In the genomic region with DNA sequence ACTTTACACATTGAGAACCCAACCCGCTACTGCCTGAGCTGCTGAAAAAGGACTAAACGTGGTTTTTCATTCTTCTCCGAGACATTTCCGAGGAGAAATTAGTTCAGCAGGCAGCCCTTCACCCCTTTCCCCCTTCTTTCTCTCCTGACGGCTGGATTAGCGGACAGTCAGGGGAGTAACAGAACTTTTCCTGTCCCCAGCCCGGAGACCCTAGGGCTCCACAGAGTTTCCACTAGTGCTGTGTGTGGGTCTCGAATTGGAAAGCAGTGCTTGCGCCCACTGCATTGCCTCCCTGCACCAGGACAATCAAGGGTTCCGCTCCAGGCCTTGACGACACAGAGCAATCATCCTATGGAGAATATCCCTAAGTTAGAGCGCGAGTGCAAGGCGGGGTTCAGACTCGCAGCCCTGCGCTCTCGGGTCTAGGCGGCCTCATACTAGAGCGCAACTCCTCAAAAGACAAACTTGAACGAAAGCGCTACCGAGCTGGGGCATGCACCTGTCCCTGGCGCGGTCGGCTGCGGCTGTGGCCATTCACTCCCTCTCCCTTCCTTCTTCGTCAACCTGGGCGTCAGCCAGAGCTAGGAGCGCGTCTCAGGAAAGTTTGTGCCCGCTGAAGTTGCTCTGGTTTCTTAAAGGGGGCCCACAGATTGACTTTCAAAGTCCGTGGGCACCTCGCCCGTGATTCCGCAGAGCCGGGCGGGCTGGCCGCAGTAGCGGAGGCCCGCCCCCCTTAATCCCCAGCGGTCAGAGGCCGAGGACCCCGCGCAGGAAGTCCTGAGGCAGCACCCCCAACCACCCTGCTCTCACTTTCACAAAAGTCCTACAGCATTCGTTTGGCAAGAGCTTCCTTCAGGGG, we compare ENCODE assay signal across 8 cellular contexts. TPM values are rescaled to one million over a fixed set of nuclear protein-coding genes. Genes with fewer than 3 reads are reported as not detected.
A peak's percentile ranks its signal among the peaks of the same experiment; 100 is the strongest.
DNase-seq lines count a peak whose midpoint lies in the region; TF ChIP-seq lines count a peak whose summit lies in the region.

No MANE protein-coding gene starts in this region.

- H3K4me1 Mint-ChIP-seq in glutamatergic neuron (ENCODE audit: low read depth, unreplicated experiment) = peaks cover 13% of the 10 kb centered on the region

- H3K27me3 ChIP-seq in prostate gland (replicated peaks; ENCODE audit: insufficient read depth) = peaks cover 5% of the 10 kb centered on the region

- H3K4me3 Mint-ChIP-seq in glutamatergic neuron (ENCODE audit: unreplicated experiment) = peak overlapping the region; percentile 63

- peaks cover 43% of the 10 kb centered on the region for H3K27me3 Mint-ChIP-seq in glutamatergic neuron (ENCODE audit: unreplicated experiment)

- H3K4me1 ChIP-seq in prostate gland (replicated peaks) = no peaks in the 10 kb centered on the region

- in situ Hi-C loops in GM13976 (cut with MboI; ENCODE audit: low sequenced_read_pairs, unreplicated experiment) = loop anchor here (10.0 to 25.0 kb wide), 3 partner anchors 507 to 845 kb away; no protein-coding TSS in a partner anchor

- intact Hi-C loops in prostate gland (cut with DNase I) = loop anchor here (2.0 to 5.0 kb wide), 3 partner anchors 505 to 917 kb away; no protein-coding TSS in a partner anchor

- no peaks in the 10 kb centered on the region for H3K36me3 ChIP-seq in prostate gland

- H3K36me3 Mint-ChIP-seq in glutamatergic neuron (ENCODE audit: unreplicated experiment) = peaks cover 4% of the 10 kb centered on the region

- DNase-seq in GM13976 (ENCODE audit: low spot score) (peak; percentile 40), glutamatergic neuron (no peak), prostate gland (ENCODE audit: low spot score) (peak; percentile 35), NCI-H1436 (lab: John Stamatoyannopoulos, UW) (no peak), NCI-H446 treated with DMSO at 0.1 percent for 48 hours (lab: John Stamatoyannopoulos, UW) (no peak), SIG-M5 treated with dmso at 0.1 percent for 504 hours (lab: John Stamatoyannopoulos, UW; ENCODE audit: unreplicated experiment) (no peak)
- no peak for DNase-seq in central memory CD4-positive, alpha-beta T cell

- H3K27ac ChIP-seq in VCaP (peak overlapping the region; percentile 52; the same call in 1 of the 2 replicates), prostate gland (peak overlapping the region; percentile 73 to 77)

- no peaks in the 10 kb centered on the region for H3K9me3 ChIP-seq in prostate gland

- H3K4me3 ChIP-seq in prostate gland = peak overlapping the region; percentile 47 to 61

- no peak for TF ChIP-seq POLR2A in prostate gland (IDR thresholded peaks at IDR 0.05)

- TF ChIP-seq CTCF in GM13976 (IDR thresholded peaks at IDR 0.05; ENCODE audit: borderline replicate concordance, control extremely low read depth, extremely low read depth, insufficient read depth, missing control alignments) (no peak), VCaP (conservative IDR thresholded peaks at IDR 0.05) (no peak), glutamatergic neuron (IDR thresholded peaks at IDR 0.05; ENCODE audit: partially characterized antibody, unreplicated experiment) (no peak), prostate gland (IDR thresholded peaks at IDR 0.05) (no peak)

- no peak overlapping the region for H3K27ac Mint-ChIP-seq in glutamatergic neuron (ENCODE audit: unreplicated experiment)

- peaks cover 14% of the 10 kb centered on the region for H3K9me3 Mint-ChIP-seq in glutamatergic neuron (ENCODE audit: unreplicated experiment)

- WGBS in prostate gland = 6% methylated on average over 45 of the region's 45 CpGs

RNA-seq across cellular contexts. Expression of gene OSR1, which starts 0.8 kb away (rescaled TPM):
- total RNA-seq in glutamatergic neuron (ENCODE audit: unreplicated experiment) = 0.42 TPM
- 10 to 100 TPM in 1 of 2 donors, 1 to 10 TPM in 1; 9.3 to 47.9 TPM for total RNA-seq in prostate gland

Comparison
In these comparisons a context has a peak if more than half of its experiments do, and no peak if none do; other contexts are left out.
1. DNase-seq: peak in GM13976 (single experiment) and prostate gland (single experiment); none in glutamatergic neuron (single experiment), NCI-H1436 (single experiment), NCI-H446 treated with DMSO at 0.1 percent for 48 hours (single experiment), central memory CD4-positive, alpha-beta T cell (single experiment) and SIG-M5 treated with dmso at 0.1 percent for 504 hours (single experiment).